In the genomic region with DNA sequence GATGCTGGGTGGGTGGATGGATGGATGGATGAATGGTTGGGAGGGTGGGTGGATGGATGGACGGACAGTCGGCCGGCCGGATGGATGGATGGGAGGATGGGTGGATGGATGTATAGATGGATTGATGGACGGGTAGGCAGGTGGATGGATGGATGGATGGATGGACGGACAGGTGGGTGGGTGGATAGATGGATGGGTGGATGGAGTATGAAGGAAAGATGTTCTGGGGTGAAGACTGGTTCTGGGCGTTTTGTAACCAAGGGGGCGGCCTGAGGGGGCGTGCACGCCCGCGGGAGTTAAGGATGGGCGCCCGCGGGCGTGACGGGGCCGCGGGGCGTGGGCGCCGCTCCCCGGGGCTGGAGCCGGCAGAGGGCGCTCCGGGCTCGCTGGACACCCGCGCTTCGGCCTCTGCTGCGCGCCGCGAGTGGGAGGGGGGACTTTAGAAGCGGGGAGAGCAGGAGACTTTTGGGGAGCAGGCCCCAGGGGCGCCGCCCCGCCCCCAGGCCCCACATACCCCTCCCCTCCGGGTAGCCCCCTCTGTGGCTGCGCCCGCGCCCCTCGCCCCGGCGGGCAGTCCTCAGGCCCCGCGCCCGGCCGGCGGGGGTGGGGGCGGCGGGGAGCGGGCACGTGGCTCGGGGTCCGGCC, we compare ENCODE assay signal across 9 cellular contexts. TPM values are rescaled to one million over a fixed set of nuclear protein-coding genes. Genes with fewer than 3 reads are reported as not detected.
DNase-seq lines count a peak whose midpoint lies in the region; ATAC-seq, FAIRE-seq and TF ChIP-seq lines count a peak whose summit lies in the region.
"Had no signal": no experiment of that assay in that cellular context is flagged by ENCODE, and none has a peak within 500 bp of the region (broad histone marks: within the 10 kb centered on the region; RNA-seq: fewer than 3 reads in every experiment).

A gene (plus strand): TSS at position 407 of the 645 bp plus-strand sequence. CDS start 405 bp downstream, outside the sequence.

- intact Hi-C loops in GM12878 (cut with micrococcal nuclease; ENCODE audit: unreplicated experiment) = no loop called here
- intact Hi-C loops in spleen (cut with DNase I; ENCODE audit: low total_unique reads) = no loop called here

- no peak within 1 kb of the TSS for H3K9ac ChIP-seq in GM12878 (ENCODE audit: control insufficient read depth, insufficient read depth, low read length)

- RAD21 ChIA-PET in GM12878 (lab: Charles Lee; ENCODE audit: unreplicated experiment) = no interaction called here

- TF ChIP-seq CTCF in LNCAP (IDR thresholded peaks at IDR 0.05) = peak; percentile 85
- peak; percentile 22 to 56 (median 51); a peak in 4 of 6 replicates for TF ChIP-seq CTCF in GM12878 (IDR thresholded peaks at IDR 0.05 in 2 of 3, conservative IDR thresholded peaks at IDR 0.05 in 1 of 3; ENCODE audit: control insufficient read depth in 2 of 3, extremely low read depth in 1 of 3, insufficient read depth in 1 of 3, low read depth in 3 of 3, low read length in 3 of 3)
- TF ChIP-seq CTCF in spleen (IDR thresholded peaks at IDR 0.05 in 8 of 11, conservative IDR thresholded peaks at IDR 0.05 in 3 of 11) = peak in 9 of 11 experiments; percentile 8 to 71 (median 60)

- H3K9me3 ChIP-seq in GM12878 (replicated peaks; ENCODE audit: control insufficient read depth, insufficient read depth, low read length) (no peaks in the 10 kb centered on the region), spleen (no peaks in the 10 kb centered on the region)

- no peak within 1 kb of the TSS for H2AFZ ChIP-seq in GM12878 (ENCODE audit: control insufficient read depth, low read depth, low read length)

- POLR2A ChIA-PET in GM12878 (lab: Charles Lee) = no interaction called here

- FAIRE-seq in GM12878 (lab: Jason Lieb, UNC) = no peak
- FAIRE-seq: G401.6 had no signal

- ATAC-seq in GM12878 (peak; percentile 86), GM19328 (IDR thresholded peaks at IDR 0.05; ENCODE audit: unreplicated experiment) (no peak)

- no TSS peak for BruUV-seq in GM12878 (replicated peaks; lab: Mats Ljungman, UMichigan)

- H3K4me2 ChIP-seq in GM12878 (ENCODE audit: control insufficient read depth, insufficient read depth) = no peak within 1 kb of the TSS

- H3K27ac ChIP-seq in GM12878 (ENCODE audit: control insufficient read depth, insufficient read depth) = no peak within 1 kb of the TSS
- no peak within 1 kb of the TSS for H3K27ac ChIP-seq in spleen

- SMC1A ChIA-PET in GM12878 (lab: Charles Lee; ENCODE audit: uncharacterized antibody, unreplicated experiment) = no interaction called here

- no peaks in the 10 kb centered on the region for H3K79me2 ChIP-seq in GM12878 (ENCODE audit: control insufficient read depth, insufficient read depth, low read length)

- in situ Hi-C loops in GM12878 (cut with MboI) = no loop called here

- CTCF ChIA-PET in GM12878 (lab: Yijun Ruan, JAX) = no interaction called here

- H3K27me3 ChIP-seq in GM12878 (replicated peaks in 1 of 2; ENCODE audit: control insufficient read depth in 2 of 2, insufficient read depth in 2 of 2, low read length in 1 of 2) (no peaks in the 10 kb centered on the region), spleen (replicated peaks in 1 of 7) (peaks cover 0 to 43% (median 23%) of the 10 kb centered on the region in 7 donors)

- no peaks in the 10 kb centered on the region for H3K4me1 ChIP-seq in GM12878 (ENCODE audit: control insufficient read depth, insufficient read depth, low read length)
- peaks cover 0 to 11% (median 2%) of the 10 kb centered on the region in 6 donors for H3K4me1 ChIP-seq in spleen

- WGBS in GM12878 (ENCODE audit: insufficient coverage, insufficient replicate concordance, low lambda C conversion rate, missing lambda C conversion rate) = 6% methylated on average over 35 of the region's 56 CpGs
- 9 to 16% (median 13%) methylated on average over 30 to 53 of the region's 56 CpGs for WGBS in spleen, 5 donors

- peak; percentile 13 for DNase-seq in NCI-H345 (lab: John Stamatoyannopoulos, UW)
- DNase-seq in NCI-H345 treated with DMSO at 0.1 percent for 48 hours (lab: John Stamatoyannopoulos, UW; ENCODE audit: unreplicated experiment) = no peak
- DNase-seq in GM12878 (ENCODE audit: low read depth, low spot score) = no peak
- peak; percentile 88 for DNase-seq in spleen
- DNase-seq in DMS153 (lab: John Stamatoyannopoulos, UW) = no peak

- H3K4me3 ChIP-seq in GM12878 (no peak within 1 kb of the TSS), iPS-11a (ENCODE audit: low read depth, low read length) (peak within 1 kb of the TSS; percentile 18), spleen (peak within 1 kb of the TSS in 5 of 8 donors; percentile 17 to 62 (median 30))

- TF ChIP-seq POLR2A in GM12878 (IDR thresholded peaks at IDR 0.05; ENCODE audit: low read depth, low read length) = no peak
- TF ChIP-seq POLR2A in spleen (IDR thresholded peaks at IDR 0.05) = no peak

- TF ChIP-seq EP300 in GM12878 (IDR thresholded peaks at IDR 0.05; ENCODE audit: borderline replicate concordance in 1 of 2, control insufficient read depth in 1 of 2, low read depth in 2 of 2, low read length in 2 of 2) = no peak

- H4K20me1 ChIP-seq in GM12878 (ENCODE audit: control insufficient read depth, insufficient read depth) = no peaks in the 10 kb centered on the region

- TF ChIP-seq RAD21 in GM12878 (IDR thresholded peaks at IDR 0.05; ENCODE audit: insufficient read depth, low read depth, low read length) = peak; percentile 59

- no peaks in the 10 kb centered on the region for H3K36me3 ChIP-seq in GM12878 (ENCODE audit: control insufficient read depth in 2 of 2, insufficient read depth in 2 of 2, low read length in 1 of 2)
- peaks cover 0 to 40% (median 16%) of the 10 kb centered on the region in 6 donors for H3K36me3 ChIP-seq in spleen

TF ChIP-seq in GM12878, 131 proteins besides CTCF, POLR2A, EP300 and RAD21:
- TF ChIP-seq SMC3 (IDR thresholded peaks at IDR 0.05; ENCODE audit: borderline replicate concordance, low read length) (peak; percentile 30; the same call in 1 of the 2 replicates), EGR1 (IDR thresholded peaks at IDR 0.05; ENCODE audit: borderline replicate concordance in 1 of 2, low read depth in 2 of 2, low read length in 2 of 2) (peak in 1 of 2 experiments; percentile 82; a peak in 2 of 3 replicates), BHLHE40 (IDR thresholded peaks at IDR 0.05; ENCODE audit: borderline replicate concordance in 1 of 2, low read depth in 2 of 2, low read length in 1 of 2) (0 out of 4 replicates have a peak, but pooled peaks of 1 of the 2 experiments have one; percentile 20), PAX5 (IDR thresholded peaks at IDR 0.05; ENCODE audit: borderline replicate concordance, low read depth, low read length) (no peak)
TF ChIP-seq in GM12878: peak in this region for 3.

RNA-seq across cellular contexts. Expression of the gene that starts here (rescaled TPM):
- total RNA-seq in GM12878 (2013; cell fraction: nucleolus; rRNA removed) = not detected in 2 replicates
- total RNA-seq in GM12878 (2014; rRNA removed) (not detected in 2 replicates), GM12878 (2014; rRNA removed; fragmentation: Illumina TruSeq; extraction: Trizol) (not detected in 2 replicates), GM12878 (2021) (not detected in 2 replicates), spleen (1 to 10 TPM in 3 of 7 donors, under 1 TPM in 1, not detected in 3; 0.95 to 3.1 (median 1.6) TPM)
- not detected for polyA plus RNA-seq in GM12878 (2011; ENCODE audit: low read depth)
- polyA plus RNA-seq in GM12878 (2011; rRNA removed) (not detected in 2 replicates), GM12878 (2014; fragmentation: Illumina TruSeq; extraction: Trizol) (not detected in 2 replicates), GM12878 (2014; fragmentation: Nextera tagmentation; extraction: Ambion mirVana) (not detected), GM12878 (2014; rRNA removed) (not detected in 2 replicates), GM12878 (2016; fragmentation: Nextera tagmentation; extraction: Ambion mirVana) (not detected), spleen (under 1 TPM in 2 of 3 donors, not detected in 1; 0.16 to 0.20 TPM)
- not detected in 2 replicates for polyA plus RNA-seq in GM12878 (2011; cell fraction: cytosol; rRNA removed)
- not detected in 2 replicates for polyA plus RNA-seq in GM12878 (2011; cell fraction: nucleus; rRNA removed)
- polyA plus RNA-seq in GM12878 (2012) = not detected in 2 replicates
- polyA minus RNA-seq in GM12878 (2011; rRNA and poly(A)+ RNA removed) = not detected in 2 replicates
- polyA minus RNA-seq in GM12878 (2011; cell fraction: cytosol; rRNA and poly(A)+ RNA removed) = not detected in 2 replicates
- polyA minus RNA-seq in GM12878 (2011; cell fraction: nucleus; rRNA and poly(A)+ RNA removed) = not detected in 2 replicates

Comparison
In these comparisons a context has a peak if more than half of its experiments do, and no peak if none do; other contexts are left out.
1. DNase-seq: peak in NCI-H345 (single experiment) and spleen (single experiment); none in NCI-H345 treated with DMSO at 0.1 percent for 48 hours (single experiment), GM12878 (single experiment) and DMS153 (single experiment).
2. Peak in ATAC-seq in GM12878; RNA of the gene not detected or under 1 TPM.
3. Peak in every context shown above with its lines, with median percentiles within 50 percentile points of each other: CTCF ChIP-seq.